In the genomic region with DNA sequence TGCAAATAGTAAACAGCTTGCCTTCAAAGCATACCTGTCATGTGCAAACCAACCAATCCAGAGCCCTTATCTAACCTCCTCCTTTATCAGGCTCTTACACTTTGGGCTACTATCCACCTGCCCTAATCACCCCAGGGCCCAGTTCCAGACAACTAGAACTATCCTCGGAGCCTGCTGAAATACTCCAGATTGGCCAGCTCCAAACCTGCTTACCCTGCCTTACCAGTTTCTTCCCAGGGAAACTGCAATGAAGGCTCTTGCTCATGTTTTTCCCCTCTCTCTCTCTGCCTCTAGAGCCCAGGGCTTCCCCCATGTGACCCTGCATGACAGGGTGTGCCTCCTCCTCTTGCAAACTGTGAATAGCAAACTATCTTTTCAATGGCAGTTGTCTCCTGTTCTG, we compare ENCODE assay signal across 11 cellular contexts.
DNase-seq lines count a peak whose midpoint lies in the region; ATAC-seq, FAIRE-seq and TF ChIP-seq lines count a peak whose summit lies in the region.
"Had no signal": no experiment of that assay in that cellular context is flagged by ENCODE, and none has a peak within 500 bp of the region (broad histone marks: within the 10 kb centered on the region; RNA-seq: fewer than 3 reads in every experiment).

No MANE protein-coding gene starts in this region.

- H3K4me3 ChIP-seq in Loucy (ENCODE audit: low read length, poor library complexity, severe bottlenecking) (no peak overlapping the region), gastroesophageal sphincter (no peak overlapping the region)
- H3K4me3 ChIP-seq: Peyer's patch had no signal

- H3K79me2 ChIP-seq in Loucy (ENCODE audit: insufficient read depth, low read length): no peaks in the 10 kb centered on the region

- TF ChIP-seq POLR2A in GM12892 (IDR thresholded peaks at IDR 0.05; ENCODE audit: low read depth, low read length) (no peak), gastroesophageal sphincter (IDR thresholded peaks at IDR 0.05) (no peak)

- H3K27me3 ChIP-seq in Loucy (ENCODE audit: insufficient read depth, low read length, poor library complexity, severe bottlenecking): no peaks in the 10 kb centered on the region
- H3K27me3 ChIP-seq in gastroesophageal sphincter: no peaks in the 10 kb centered on the region
- H3K27me3 ChIP-seq: Peyer's patch had no signal

- H3K27ac Mint-ChIP-seq in progenitor cell of endocrine pancreas: peak overlapping the region; percentile 88
- no peak overlapping the region for H3K27ac Mint-ChIP-seq in activated naive CD8-positive, alpha-beta T cell treated with anti-CD3 and anti-CD28 coated beads, Interleukin-2, amount 50 U/mL, for 24 hours
- H3K27ac Mint-ChIP-seq: activated naive CD4-positive, alpha-beta T cell treated with anti-CD3 and anti-CD28 coated beads for 36 hours had no signal

- H3F3A ChIP-seq in Loucy (ENCODE audit: low read depth): no peaks in the 10 kb centered on the region

- H3K4me1 ChIP-seq in Loucy (ENCODE audit: insufficient read depth, low read length, poor library complexity, severe bottlenecking): no peaks in the 10 kb centered on the region
- peaks cover 0 to 17% (median 2%) of the 10 kb centered on the region in 3 donors for H3K4me1 ChIP-seq in gastroesophageal sphincter

- H3K4me3 Mint-ChIP-seq in progenitor cell of endocrine pancreas (ENCODE audit: low read depth): no peak overlapping the region
- H3K4me3 Mint-ChIP-seq in activated naive CD8-positive, alpha-beta T cell treated with anti-CD3 and anti-CD28 coated beads, Interleukin-2, amount 50 U/mL, for 24 hours: no peak overlapping the region
- H3K4me3 Mint-ChIP-seq: activated naive CD4-positive, alpha-beta T cell treated with anti-CD3 and anti-CD28 coated beads for 36 hours; central memory CD8-positive, alpha-beta T cell had no signal

- peaks cover 29% of the 10 kb centered on the region for H3K4me1 Mint-ChIP-seq in progenitor cell of endocrine pancreas (ENCODE audit: low read depth)
- peaks cover 24% of the 10 kb centered on the region for H3K4me1 Mint-ChIP-seq in activated naive CD8-positive, alpha-beta T cell treated with anti-CD3 and anti-CD28 coated beads, Interleukin-2, amount 50 U/mL, for 24 hours
- H3K4me1 Mint-ChIP-seq: central memory CD8-positive, alpha-beta T cell had no signal

- FAIRE-seq in GM12892 (lab: Jason Lieb, UNC): no peak

- intact Hi-C loops in left ventricle myocardium superior (cut with micrococcal nuclease): no loop called here

- ATAC-seq in left ventricle myocardium superior (peak; percentile 78), gastroesophageal sphincter (no peak)
- no peak for ATAC-seq in activated naive CD8-positive, alpha-beta T cell treated with anti-CD3 and anti-CD28 coated beads, Interleukin-2, amount 50 U/mL, for 24 hours

- no peaks in the 10 kb centered on the region for H4K20me1 ChIP-seq in Loucy (ENCODE audit: insufficient read depth, low read length, poor library complexity, severe bottlenecking)

- H3K36me3 ChIP-seq in Loucy (ENCODE audit: insufficient read depth, low read length) (no peaks in the 10 kb centered on the region), gastroesophageal sphincter (no peaks in the 10 kb centered on the region)

- H3K9me3 ChIP-seq in Loucy (ENCODE audit: insufficient read depth, low read depth, low read length): no peaks in the 10 kb centered on the region
- no peaks in the 10 kb centered on the region for H3K9me3 ChIP-seq in gastroesophageal sphincter
- H3K9me3 ChIP-seq: Peyer's patch had no signal

- no peak for TF ChIP-seq EP300 in gastroesophageal sphincter (IDR thresholded peaks at IDR 0.05)

- 0 out of 2 replicates have a peak overlapping the region, but pooled peaks have one; percentile 15 for H2AFZ ChIP-seq in Loucy (ENCODE audit: low read length)

- DNase-seq in ELF-1 (ENCODE audit: low read depth, low spot score) (peak; percentile 97), left ventricle myocardium superior (no peak), progenitor cell of endocrine pancreas (ENCODE audit: low spot score, unreplicated experiment) (no peak), NCI-H774 (lab: John Stamatoyannopoulos, UW) (no peak), GM12892 (ENCODE audit: insufficient read length) (no peak)
- DNase-seq in activated naive CD8-positive, alpha-beta T cell treated with anti-CD3 and anti-CD28 coated beads, Interleukin-2, amount 50 U/mL, for 24 hours: no peak
- DNase-seq: Peyer's patch had no signal

- no peaks in the 10 kb centered on the region for H3K9me3 Mint-ChIP-seq in progenitor cell of endocrine pancreas (ENCODE audit: low read depth)
- H3K9me3 Mint-ChIP-seq in activated naive CD8-positive, alpha-beta T cell treated with anti-CD3 and anti-CD28 coated beads, Interleukin-2, amount 50 U/mL, for 24 hours: no peaks in the 10 kb centered on the region
- H3K9me3 Mint-ChIP-seq: activated naive CD4-positive, alpha-beta T cell treated with anti-CD3 and anti-CD28 coated beads for 36 hours; central memory CD8-positive, alpha-beta T cell had no signal

- no peaks in the 10 kb centered on the region for H3K9me2 ChIP-seq in Loucy (replicated peaks; ENCODE audit: low read depth, low read length)

- H3K4me2 ChIP-seq in Loucy (ENCODE audit: low read depth, low read length, poor library complexity, severe bottlenecking): no peak overlapping the region

- no peak overlapping the region for H3K27ac ChIP-seq in gastroesophageal sphincter

- H3K36me3 Mint-ChIP-seq in progenitor cell of endocrine pancreas (ENCODE audit: insufficient read depth): peaks cover 14% of the 10 kb centered on the region
- no peaks in the 10 kb centered on the region for H3K36me3 Mint-ChIP-seq in activated naive CD8-positive, alpha-beta T cell treated with anti-CD3 and anti-CD28 coated beads, Interleukin-2, amount 50 U/mL, for 24 hours (ENCODE audit: low read depth)

- H3K27me3 Mint-ChIP-seq in progenitor cell of endocrine pancreas: no peaks in the 10 kb centered on the region
- no peaks in the 10 kb centered on the region for H3K27me3 Mint-ChIP-seq in activated naive CD8-positive, alpha-beta T cell treated with anti-CD3 and anti-CD28 coated beads, Interleukin-2, amount 50 U/mL, for 24 hours
- H3K27me3 Mint-ChIP-seq: central memory CD8-positive, alpha-beta T cell had no signal

- 13% methylated on average over 1 of the region's 1 CpG; no CpG with 5 or more reads in 1 of the 2 donors for WGBS in gastroesophageal sphincter (ENCODE audit: low coverage in 1 of 2), 2 donors

- no peak overlapping the region for H3K9ac ChIP-seq in Loucy (ENCODE audit: low read depth, low read length, poor library complexity, severe bottlenecking)

- no peak for TF ChIP-seq CTCF in Loucy (conservative IDR thresholded peaks at IDR 0.05; ENCODE audit: low read length)
- no peak for TF ChIP-seq CTCF in progenitor cell of endocrine pancreas (IDR thresholded peaks at IDR 0.05; ENCODE audit: unreplicated experiment)
- TF ChIP-seq CTCF in gastroesophageal sphincter (IDR thresholded peaks at IDR 0.05): no peak
